1 cellular context compared by ENCODE assay signal in the genomic region with DNA sequence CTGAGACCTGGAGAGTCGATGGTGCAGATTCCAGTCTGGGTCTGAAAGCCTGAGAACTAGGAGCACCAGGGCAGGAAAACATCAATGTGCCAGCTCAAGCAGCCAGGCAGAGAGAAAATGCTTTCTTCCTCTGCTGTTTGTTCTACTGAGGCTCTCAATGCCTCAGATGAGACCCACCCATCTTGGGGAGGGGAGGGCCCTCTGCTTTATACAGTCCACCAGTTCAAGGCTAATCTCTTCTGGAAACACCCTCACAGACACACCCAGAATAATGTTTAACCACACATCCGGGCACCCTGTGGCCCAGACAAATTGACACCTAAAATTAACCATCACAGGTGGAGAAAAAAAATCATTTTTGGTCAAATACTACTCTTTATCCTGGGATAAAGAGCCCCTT.
A peak's percentile ranks its signal among the peaks of the same experiment; 100 is the strongest.
TF ChIP-seq lines count a peak whose summit lies in the region.

No MANE protein-coding gene starts in this region.

TF ChIP-seq in HepG2, 621 proteins besides CTCF, POLR2A, EP300 and RAD21 (continued from another document and continues in another):
- TF ChIP-seq, protein P1, sequence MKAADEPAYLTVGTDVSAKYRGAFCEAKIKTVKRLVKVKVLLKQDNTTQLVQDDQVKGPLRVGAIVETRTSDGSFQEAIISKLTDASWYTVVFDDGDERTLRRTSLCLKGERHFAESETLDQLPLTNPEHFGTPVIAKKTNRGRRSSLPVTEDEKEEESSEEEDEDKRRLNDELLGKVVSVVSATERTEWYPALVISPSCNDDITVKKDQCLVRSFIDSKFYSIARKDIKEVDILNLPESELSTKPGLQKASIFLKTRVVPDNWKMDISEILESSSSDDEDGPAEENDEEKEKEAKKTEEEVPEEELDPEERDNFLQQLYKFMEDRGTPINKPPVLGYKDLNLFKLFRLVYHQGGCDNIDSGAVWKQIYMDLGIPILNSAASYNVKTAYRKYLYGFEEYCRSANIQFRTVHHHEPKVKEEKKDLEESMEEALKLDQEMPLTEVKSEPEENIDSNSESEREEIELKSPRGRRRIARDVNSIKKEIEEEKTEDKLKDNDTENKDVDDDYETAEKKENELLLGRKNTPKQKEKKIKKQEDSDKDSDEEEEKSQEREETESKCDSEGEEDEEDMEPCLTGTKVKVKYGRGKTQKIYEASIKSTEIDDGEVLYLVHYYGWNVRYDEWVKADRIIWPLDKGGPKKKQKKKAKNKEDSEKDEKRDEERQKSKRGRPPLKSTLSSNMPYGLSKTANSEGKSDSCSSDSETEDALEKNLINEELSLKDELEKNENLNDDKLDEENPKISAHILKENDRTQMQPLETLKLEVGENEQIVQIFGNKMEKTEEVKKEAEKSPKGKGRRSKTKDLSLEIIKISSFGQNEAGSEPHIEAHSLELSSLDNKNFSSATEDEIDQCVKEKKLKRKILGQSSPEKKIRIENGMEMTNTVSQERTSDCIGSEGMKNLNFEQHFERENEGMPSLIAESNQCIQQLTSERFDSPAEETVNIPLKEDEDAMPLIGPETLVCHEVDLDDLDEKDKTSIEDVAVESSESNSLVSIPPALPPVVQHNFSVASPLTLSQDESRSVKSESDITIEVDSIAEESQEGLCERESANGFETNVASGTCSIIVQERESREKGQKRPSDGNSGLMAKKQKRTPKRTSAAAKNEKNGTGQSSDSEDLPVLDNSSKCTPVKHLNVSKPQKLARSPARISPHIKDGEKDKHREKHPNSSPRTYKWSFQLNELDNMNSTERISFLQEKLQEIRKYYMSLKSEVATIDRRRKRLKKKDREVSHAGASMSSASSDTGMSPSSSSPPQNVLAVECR (CRISPR knock-in tag; IDR thresholded peaks at IDR 0.05; ENCODE audit: borderline replicate concordance) = peak; percentile 13; the same call in 1 of the 2 replicates
- TF ChIP-seq ATAD3A (CRISPR knock-in tag; IDR thresholded peaks at IDR 0.05) (no peak), ZNF260 (CRISPR knock-in tag; IDR thresholded peaks at IDR 0.05; ENCODE audit: borderline replicate concordance, low read depth) (no peak), CBX1 (IDR thresholded peaks at IDR 0.05; ENCODE audit: low read depth) (no peak), SIX4 (CRISPR knock-in tag; IDR thresholded peaks at IDR 0.05) (no peak), XBP1 (CRISPR knock-in tag; IDR thresholded peaks at IDR 0.05) (no peak), PAWR (CRISPR knock-in tag; IDR thresholded peaks at IDR 0.05; ENCODE audit: borderline replicate concordance) (no peak), PHF20 (CRISPR knock-in tag; IDR thresholded peaks at IDR 0.05) (no peak), TCF7 (IDR thresholded peaks at IDR 0.05; ENCODE audit: low read depth) (no peak), ZNF747 (CRISPR knock-in tag; IDR thresholded peaks at IDR 0.05; ENCODE audit: borderline replicate concordance) (no peak), HHEX (CRISPR knock-in tag; IDR thresholded peaks at IDR 0.05) (no peak), SOX6 (IDR thresholded peaks at IDR 0.05) (no peak), SOX6 (CRISPR knock-in tag; IDR thresholded peaks at IDR 0.05) (no peak), SP5 (CRISPR knock-in tag; IDR thresholded peaks at IDR 0.05; ENCODE audit: borderline replicate concordance, low read depth) (peak; percentile 78; the same call in 1 of the 2 replicates), SAP130 (CRISPR knock-in tag; IDR thresholded peaks at IDR 0.05; ENCODE audit: low read depth) (peak; percentile 50), POGZ (CRISPR knock-in tag; IDR thresholded peaks at IDR 0.05) (no peak), RORA (CRISPR knock-in tag; IDR thresholded peaks at IDR 0.05) (no peak), ZNF614 (CRISPR knock-in tag; IDR thresholded peaks at IDR 0.05; ENCODE audit: borderline replicate concordance) (no peak), ETV5 (CRISPR knock-in tag; IDR thresholded peaks at IDR 0.05; ENCODE audit: borderline replicate concordance) (peak; percentile 63; the same call in 1 of the 2 replicates), NRL (CRISPR knock-in tag; IDR thresholded peaks at IDR 0.05; ENCODE audit: borderline replicate concordance) (no peak), KLF6 (CRISPR knock-in tag; IDR thresholded peaks at IDR 0.05) (no peak), ZNF598 (CRISPR knock-in tag; IDR thresholded peaks at IDR 0.05; ENCODE audit: borderline replicate concordance) (no peak), FOXO1 (CRISPR knock-in tag; IDR thresholded peaks at IDR 0.05) (no peak), ZNF225 (CRISPR knock-in tag; IDR thresholded peaks at IDR 0.05) (no peak), HDAC2 (CRISPR knock-in tag; IDR thresholded peaks at IDR 0.05) (peak; percentile 47; the same call in 1 of the 2 replicates), MIXL1 (CRISPR knock-in tag; IDR thresholded peaks at IDR 0.05) (no peak), SIN3B (IDR thresholded peaks at IDR 0.05; ENCODE audit: low read length) (no peak), SIN3A (IDR thresholded peaks at IDR 0.05; ENCODE audit: borderline replicate concordance, low read depth, low read length) (no peak), ZNF577 (CRISPR knock-in tag; IDR thresholded peaks at IDR 0.05; ENCODE audit: borderline replicate concordance, low read depth) (no peak)
- TF ChIP-seq, protein P2, sequence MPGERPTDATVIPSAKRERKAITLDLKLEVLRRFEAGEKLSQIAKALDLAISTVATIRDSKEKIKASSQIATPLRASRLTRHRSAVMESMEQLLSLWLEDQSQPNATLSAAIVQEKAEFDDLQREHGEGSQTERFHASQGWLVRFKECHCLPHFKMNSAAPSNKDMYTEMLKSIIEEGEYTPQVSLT (CRISPR knock-in tag; IDR thresholded peaks at IDR 0.05; ENCODE audit: borderline replicate concordance, low read depth) = no peak
- TF ChIP-seq, protein P3, sequence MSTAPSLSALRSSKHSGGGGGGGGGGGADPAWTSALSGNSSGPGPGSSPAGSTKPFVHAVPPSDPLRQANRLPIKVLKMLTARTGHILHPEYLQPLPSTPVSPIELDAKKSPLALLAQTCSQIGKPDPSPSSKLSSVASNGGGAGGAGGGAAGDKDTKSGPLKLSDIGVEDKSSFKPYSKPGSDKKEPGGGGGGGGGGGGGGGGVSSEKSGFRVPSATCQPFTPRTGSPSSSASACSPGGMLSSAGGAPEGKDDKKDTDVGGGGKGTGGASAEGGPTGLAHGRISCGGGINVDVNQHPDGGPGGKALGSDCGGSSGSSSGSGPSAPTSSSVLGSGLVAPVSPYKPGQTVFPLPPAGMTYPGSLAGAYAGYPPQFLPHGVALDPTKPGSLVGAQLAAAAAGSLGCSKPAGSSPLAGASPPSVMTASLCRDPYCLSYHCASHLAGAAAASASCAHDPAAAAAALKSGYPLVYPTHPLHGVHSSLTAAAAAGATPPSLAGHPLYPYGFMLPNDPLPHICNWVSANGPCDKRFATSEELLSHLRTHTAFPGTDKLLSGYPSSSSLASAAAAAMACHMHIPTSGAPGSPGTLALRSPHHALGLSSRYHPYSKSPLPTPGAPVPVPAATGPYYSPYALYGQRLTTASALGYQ (CRISPR knock-in tag; IDR thresholded peaks at IDR 0.05) = 0 out of 2 replicates have a peak, but pooled peaks have one; percentile 41
- TF ChIP-seq, protein P4, sequence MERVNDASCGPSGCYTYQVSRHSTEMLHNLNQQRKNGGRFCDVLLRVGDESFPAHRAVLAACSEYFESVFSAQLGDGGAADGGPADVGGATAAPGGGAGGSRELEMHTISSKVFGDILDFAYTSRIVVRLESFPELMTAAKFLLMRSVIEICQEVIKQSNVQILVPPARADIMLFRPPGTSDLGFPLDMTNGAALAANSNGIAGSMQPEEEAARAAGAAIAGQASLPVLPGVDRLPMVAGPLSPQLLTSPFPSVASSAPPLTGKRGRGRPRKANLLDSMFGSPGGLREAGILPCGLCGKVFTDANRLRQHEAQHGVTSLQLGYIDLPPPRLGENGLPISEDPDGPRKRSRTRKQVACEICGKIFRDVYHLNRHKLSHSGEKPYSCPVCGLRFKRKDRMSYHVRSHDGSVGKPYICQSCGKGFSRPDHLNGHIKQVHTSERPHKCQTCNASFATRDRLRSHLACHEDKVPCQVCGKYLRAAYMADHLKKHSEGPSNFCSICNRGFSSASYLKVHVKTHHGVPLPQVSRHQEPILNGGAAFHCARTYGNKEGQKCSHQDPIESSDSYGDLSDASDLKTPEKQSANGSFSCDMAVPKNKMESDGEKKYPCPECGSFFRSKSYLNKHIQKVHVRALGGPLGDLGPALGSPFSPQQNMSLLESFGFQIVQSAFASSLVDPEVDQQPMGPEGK (CRISPR knock-in tag; IDR thresholded peaks at IDR 0.05) = peak; percentile 73
- TF ChIP-seq, protein P5, sequence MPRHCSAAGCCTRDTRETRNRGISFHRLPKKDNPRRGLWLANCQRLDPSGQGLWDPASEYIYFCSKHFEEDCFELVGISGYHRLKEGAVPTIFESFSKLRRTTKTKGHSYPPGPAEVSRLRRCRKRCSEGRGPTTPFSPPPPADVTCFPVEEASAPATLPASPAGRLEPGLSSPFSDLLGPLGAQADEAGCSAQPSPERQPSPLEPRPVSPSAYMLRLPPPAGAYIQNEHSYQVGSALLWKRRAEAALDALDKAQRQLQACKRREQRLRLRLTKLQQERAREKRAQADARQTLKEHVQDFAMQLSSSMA (CRISPR knock-in tag; IDR thresholded peaks at IDR 0.05) = no peak
- TF ChIP-seq, protein P6, sequence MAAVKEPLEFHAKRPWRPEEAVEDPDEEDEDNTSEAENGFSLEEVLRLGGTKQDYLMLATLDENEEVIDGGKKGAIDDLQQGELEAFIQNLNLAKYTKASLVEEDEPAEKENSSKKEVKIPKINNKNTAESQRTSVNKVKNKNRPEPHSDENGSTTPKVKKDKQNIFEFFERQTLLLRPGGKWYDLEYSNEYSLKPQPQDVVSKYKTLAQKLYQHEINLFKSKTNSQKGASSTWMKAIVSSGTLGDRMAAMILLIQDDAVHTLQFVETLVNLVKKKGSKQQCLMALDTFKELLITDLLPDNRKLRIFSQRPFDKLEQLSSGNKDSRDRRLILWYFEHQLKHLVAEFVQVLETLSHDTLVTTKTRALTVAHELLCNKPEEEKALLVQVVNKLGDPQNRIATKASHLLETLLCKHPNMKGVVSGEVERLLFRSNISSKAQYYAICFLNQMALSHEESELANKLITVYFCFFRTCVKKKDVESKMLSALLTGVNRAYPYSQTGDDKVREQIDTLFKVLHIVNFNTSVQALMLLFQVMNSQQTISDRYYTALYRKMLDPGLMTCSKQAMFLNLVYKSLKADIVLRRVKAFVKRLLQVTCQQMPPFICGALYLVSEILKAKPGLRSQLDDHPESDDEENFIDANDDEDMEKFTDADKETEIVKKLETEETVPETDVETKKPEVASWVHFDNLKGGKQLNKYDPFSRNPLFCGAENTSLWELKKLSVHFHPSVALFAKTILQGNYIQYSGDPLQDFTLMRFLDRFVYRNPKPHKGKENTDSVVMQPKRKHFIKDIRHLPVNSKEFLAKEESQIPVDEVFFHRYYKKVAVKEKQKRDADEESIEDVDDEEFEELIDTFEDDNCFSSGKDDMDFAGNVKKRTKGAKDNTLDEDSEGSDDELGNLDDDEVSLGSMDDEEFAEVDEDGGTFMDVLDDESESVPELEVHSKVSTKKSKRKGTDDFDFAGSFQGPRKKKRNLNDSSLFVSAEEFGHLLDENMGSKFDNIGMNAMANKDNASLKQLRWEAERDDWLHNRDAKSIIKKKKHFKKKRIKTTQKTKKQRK (IDR thresholded peaks at IDR 0.05; ENCODE audit: low read length) = no peak
- TF ChIP-seq, protein P7, sequence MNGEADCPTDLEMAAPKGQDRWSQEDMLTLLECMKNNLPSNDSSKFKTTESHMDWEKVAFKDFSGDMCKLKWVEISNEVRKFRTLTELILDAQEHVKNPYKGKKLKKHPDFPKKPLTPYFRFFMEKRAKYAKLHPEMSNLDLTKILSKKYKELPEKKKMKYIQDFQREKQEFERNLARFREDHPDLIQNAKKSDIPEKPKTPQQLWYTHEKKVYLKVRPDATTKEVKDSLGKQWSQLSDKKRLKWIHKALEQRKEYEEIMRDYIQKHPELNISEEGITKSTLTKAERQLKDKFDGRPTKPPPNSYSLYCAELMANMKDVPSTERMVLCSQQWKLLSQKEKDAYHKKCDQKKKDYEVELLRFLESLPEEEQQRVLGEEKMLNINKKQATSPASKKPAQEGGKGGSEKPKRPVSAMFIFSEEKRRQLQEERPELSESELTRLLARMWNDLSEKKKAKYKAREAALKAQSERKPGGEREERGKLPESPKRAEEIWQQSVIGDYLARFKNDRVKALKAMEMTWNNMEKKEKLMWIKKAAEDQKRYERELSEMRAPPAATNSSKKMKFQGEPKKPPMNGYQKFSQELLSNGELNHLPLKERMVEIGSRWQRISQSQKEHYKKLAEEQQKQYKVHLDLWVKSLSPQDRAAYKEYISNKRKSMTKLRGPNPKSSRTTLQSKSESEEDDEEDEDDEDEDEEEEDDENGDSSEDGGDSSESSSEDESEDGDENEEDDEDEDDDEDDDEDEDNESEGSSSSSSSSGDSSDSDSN (CRISPR knock-in tag; IDR thresholded peaks at IDR 0.05) = no peak
- TF ChIP-seq, protein P8, sequence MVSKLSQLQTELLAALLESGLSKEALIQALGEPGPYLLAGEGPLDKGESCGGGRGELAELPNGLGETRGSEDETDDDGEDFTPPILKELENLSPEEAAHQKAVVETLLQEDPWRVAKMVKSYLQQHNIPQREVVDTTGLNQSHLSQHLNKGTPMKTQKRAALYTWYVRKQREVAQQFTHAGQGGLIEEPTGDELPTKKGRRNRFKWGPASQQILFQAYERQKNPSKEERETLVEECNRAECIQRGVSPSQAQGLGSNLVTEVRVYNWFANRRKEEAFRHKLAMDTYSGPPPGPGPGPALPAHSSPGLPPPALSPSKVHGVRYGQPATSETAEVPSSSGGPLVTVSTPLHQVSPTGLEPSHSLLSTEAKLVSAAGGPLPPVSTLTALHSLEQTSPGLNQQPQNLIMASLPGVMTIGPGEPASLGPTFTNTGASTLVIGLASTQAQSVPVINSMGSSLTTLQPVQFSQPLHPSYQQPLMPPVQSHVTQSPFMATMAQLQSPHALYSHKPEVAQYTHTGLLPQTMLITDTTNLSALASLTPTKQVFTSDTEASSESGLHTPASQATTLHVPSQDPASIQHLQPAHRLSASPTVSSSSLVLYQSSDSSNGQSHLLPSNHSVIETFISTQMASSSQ (IDR thresholded peaks at IDR 0.05; ENCODE audit: low read depth) = peak; percentile 63
- TF ChIP-seq, protein P8 (CRISPR knock-in tag; IDR thresholded peaks at IDR 0.05; ENCODE audit: borderline replicate concordance) = peak; percentile 67; the same call in 1 of the 2 replicates
